Comparison of ENCODE assay signal across 8 cellular contexts in the genomic region with DNA sequence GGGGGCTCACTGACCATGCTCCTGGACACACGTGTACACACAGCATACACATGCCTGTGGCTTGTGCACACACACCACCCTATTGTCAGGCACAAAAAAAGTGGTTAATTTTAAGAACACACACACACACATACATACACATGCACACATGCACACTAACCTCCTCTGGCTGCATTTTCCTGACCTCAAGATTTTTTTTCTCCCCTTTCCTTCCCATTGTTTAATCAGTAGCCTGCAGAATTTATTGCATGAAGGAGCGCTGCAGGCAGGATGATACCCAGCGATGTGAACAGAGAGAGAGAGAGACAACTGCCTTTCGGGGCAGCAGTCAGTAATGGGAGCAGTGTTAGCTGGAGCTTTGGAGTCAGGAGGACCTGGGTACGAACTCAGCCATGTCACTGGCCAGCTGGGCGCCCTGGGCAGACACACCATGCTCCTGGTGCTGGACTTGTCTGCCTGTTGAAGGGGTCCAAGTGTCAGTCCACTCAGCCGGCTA. TPM values are rescaled to one million over a fixed set of nuclear protein-coding genes. Genes with fewer than 3 reads are reported as not detected.
DNase-seq lines count a peak whose midpoint lies in the region; ATAC-seq and TF ChIP-seq lines count a peak whose summit lies in the region.

No MANE protein-coding gene starts in this region.

- 18 to 48% methylated on average over 7 of the region's 7 CpGs for WGBS in sigmoid colon, 2 donors

- no peak for TF ChIP-seq CTCF in RWPE2 (IDR thresholded peaks at IDR 0.05; ENCODE audit: poor library complexity, severe bottlenecking)
- no peak for TF ChIP-seq CTCF in fibroblast of mammary gland (conservative IDR thresholded peaks at IDR 0.05; ENCODE audit: control insufficient read depth, insufficient read depth, low read depth, low read length)
- TF ChIP-seq CTCF in sigmoid colon (IDR thresholded peaks at IDR 0.05): peak in 1 of 4 experiments; percentile 9

- peaks cover 4% of the 10 kb centered on the region; the same call in 1 of the 2 replicates for H3K36me3 ChIP-seq in RWPE2 (ENCODE audit: low read depth)
- H3K36me3 ChIP-seq in sigmoid colon: no peaks in the 10 kb centered on the region

- H3K9me3 ChIP-seq in RWPE2 (ENCODE audit: severe bottlenecking) (no peaks in the 10 kb centered on the region), sigmoid colon (no peaks in the 10 kb centered on the region)

- peak; percentile 4 for ATAC-seq in GM19035 (IDR thresholded peaks at IDR 0.05; ENCODE audit: unreplicated experiment)
- ATAC-seq in RWPE2 (ENCODE audit: low read depth): no peak
- no peak for ATAC-seq in HG03457 (IDR thresholded peaks at IDR 0.05; ENCODE audit: unreplicated experiment)
- ATAC-seq in HG02870 (IDR thresholded peaks at IDR 0.05; ENCODE audit: unreplicated experiment): no peak

- TF ChIP-seq EP300 in sigmoid colon (IDR thresholded peaks at IDR 0.05): no peak

- H3K4me3 ChIP-seq in RWPE2 (ENCODE audit: severe bottlenecking) (peak overlapping the region; percentile 43), fibroblast of mammary gland (ENCODE audit: control insufficient read depth, low read depth, low read length) (peak overlapping the region; percentile 78), sigmoid colon (peak overlapping the region; percentile 46 to 59 (median 54))

- H3K4me1 ChIP-seq in RWPE2 (ENCODE audit: insufficient read depth, poor library complexity, severe bottlenecking): peaks cover 22% of the 10 kb centered on the region
- H3K4me1 ChIP-seq in sigmoid colon: peaks cover 0 to 58% (median 47%) of the 10 kb centered on the region in 4 donors

- intact Hi-C loops in sigmoid colon (cut with DNase I): loop anchor here (10.0 kb wide), 1 partner anchor 618 kb away; no protein-coding TSS in a partner anchor

- no peak for TF ChIP-seq POLR2A in sigmoid colon (IDR thresholded peaks at IDR 0.05)

- H3K27me3 ChIP-seq in RWPE2 (ENCODE audit: insufficient read depth, poor library complexity, severe bottlenecking): no peaks in the 10 kb centered on the region
- H3K27me3 ChIP-seq in sigmoid colon: no peaks in the 10 kb centered on the region

- H3K27ac ChIP-seq in RWPE2 (ENCODE audit: poor library complexity, severe bottlenecking) (peak overlapping the region; percentile 97), sigmoid colon (peak overlapping the region; percentile 94 to 98 (median 96))

- DNase-seq in RWPE2 (ENCODE audit: low spot score): no peak
- DNase-seq in fibroblast of mammary gland (ENCODE audit: low read depth): no peak
- no peak for DNase-seq in sigmoid colon
- no peak for DNase-seq in activated CD4-positive, CD25-positive, alpha-beta regulatory T cell treated with anti-CD3 and anti-CD28 coated beads, Interleukin-2, amount 50 U/mL, for 72 hours
- no peak for DNase-seq in medulla oblongata (ENCODE audit: extremely low spot score)

RNA-seq across cellular contexts. Expression of gene TRAF3IP2, which starts 1.0 kb away (rescaled TPM):
- total RNA-seq in sigmoid colon: 10 to 100 TPM; 15.8 to 21.4 (median 17.3) TPM
- 10 to 100 TPM; 39.2 to 58.5 (median 48.0) TPM for polyA plus RNA-seq in sigmoid colon
